Comparison of ENCODE assay signal across 21 cellular contexts in the genomic region with DNA sequence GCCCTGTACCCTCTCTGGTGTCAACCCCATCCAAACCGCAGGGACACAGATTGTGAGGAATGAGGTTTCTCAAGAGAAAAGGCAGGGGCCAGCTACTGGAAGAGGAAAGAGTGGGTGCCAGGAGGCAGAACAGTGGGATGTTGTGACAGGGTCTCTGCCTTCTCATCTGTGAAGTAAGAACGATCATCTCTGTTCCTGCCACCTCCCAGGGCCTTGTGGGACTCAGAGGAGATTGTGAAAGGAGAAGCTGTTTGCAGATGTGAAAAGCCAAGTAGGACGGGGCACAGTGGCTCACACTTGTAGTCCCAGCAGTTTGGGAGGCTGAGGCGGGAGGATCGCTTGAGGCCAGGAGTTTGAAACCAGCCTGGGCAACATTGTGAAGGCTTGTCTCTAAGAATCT. TPM values are rescaled to one million over a fixed set of nuclear protein-coding genes. Genes with fewer than 3 reads are reported as not detected.
DNase-seq lines count a peak whose midpoint lies in the region; ATAC-seq, FAIRE-seq and TF ChIP-seq lines count a peak whose summit lies in the region.
"Had no signal": no experiment of that assay in that cellular context is flagged by ENCODE, and none has a peak within 500 bp of the region (broad histone marks: within the 10 kb centered on the region; RNA-seq: fewer than 3 reads in every experiment).

No MANE protein-coding gene starts in this region.

- H3K23ac ChIP-seq in IMR-90 (ENCODE audit: low read depth, low read length), result no peak overlapping the region

- no peak overlapping the region for H3K4ac ChIP-seq in IMR-90 (ENCODE audit: low read depth, low read length)

- no TSS peak for BruUV-seq in IMR-90 (replicated peaks; lab: Mats Ljungman, UMichigan)

- POLR2A ChIA-PET in IMR-90 (lab: Charles Lee; ENCODE audit: unreplicated experiment), result no interaction called here

- peaks cover 18 to 52% of the 10 kb centered on the region in 2 experiments; a peak in 3 of 4 replicates for H3K79me1 ChIP-seq in IMR-90 (ENCODE audit: low read depth in 1 of 2, low read length in 2 of 2)

- no peak overlapping the region for H3K9ac ChIP-seq in IMR-90 (ENCODE audit: low read depth, low read length)
- H3K9ac ChIP-seq in kidney (ENCODE audit: low read length in 2 of 2), result no peak overlapping the region

- H3K9me3 ChIP-seq in IMR-90 (ENCODE audit: control insufficient read depth, insufficient read depth, low read length) (no peaks in the 10 kb centered on the region), kidney (ENCODE audit: control insufficient read depth in 1 of 2, low read length in 2 of 2) (no peaks in the 10 kb centered on the region), uterus (no peaks in the 10 kb centered on the region)
- H3K9me3 ChIP-seq: MG63, SJSA1 had no signal

- no peak overlapping the region for H3K14ac ChIP-seq in IMR-90 (replicated peaks; ENCODE audit: low read depth, low read length)

- DNase-seq in activated naive CD4-positive, alpha-beta T cell treated with anti-CD3 and anti-CD28 coated beads, Interleukin-2, amount 10 ng/mL, durations not matched to agents 7 days and 5 days, result no peak
- no peak for DNase-seq in activated naive CD4-positive, alpha-beta T cell treated with Interleukin-2 at 50 U/mL for 16 hours
- no peak for DNase-seq in IMR-90
- DNase-seq in kidney, result peak; percentile 19
- DNase-seq in stimulated activated effector memory CD8-positive, alpha-beta T cell treated with anti-CD3 and anti-CD28 coated beads, Interleukin-12 subunit alpha, Interleukin-12 subunit beta, amount 100 ng/mL, for 72 hours (ENCODE audit: low spot score in 2 of 2), result no peak
- no peak for DNase-seq in uterus
- DNase-seq in progenitor cell of endocrine pancreas (ENCODE audit: low spot score, unreplicated experiment), result no peak
- DNase-seq: CD4-positive, alpha-beta T cell; COR-L47; DND-41; H9; MG63; NCI-H1048; NCI-H1417 treated with DMSO at 0.1 percent for 48 hours; NCI-H187; NCI-H748 treated with DMSO at 0.1 percent for 48 hours had no signal

- peaks cover 5% of the 10 kb centered on the region for H3K4me1 Mint-ChIP-seq in activated naive CD4-positive, alpha-beta T cell treated with anti-CD3 and anti-CD28 coated beads, Interleukin-2, amount 10 ng/mL, durations not matched to agents 7 days and 5 days
- peaks cover 10% of the 10 kb centered on the region for H3K4me1 Mint-ChIP-seq in stimulated activated effector memory CD8-positive, alpha-beta T cell treated with anti-CD3 and anti-CD28 coated beads, Interleukin-12 subunit alpha, Interleukin-12 subunit beta, amount 100 ng/mL, for 72 hours
- H3K4me1 Mint-ChIP-seq in progenitor cell of endocrine pancreas (ENCODE audit: low read depth), result peaks cover 1% of the 10 kb centered on the region

- TF ChIP-seq POLR2A in IMR-90 (IDR thresholded peaks at IDR 0.05; ENCODE audit: low read depth, low read length), result no peak
- no peak for TF ChIP-seq POLR2A in uterus (IDR thresholded peaks at IDR 0.05)

- WGBS in IMR-90 (ENCODE audit: extremely low coverage in 2 of 2, insufficient read length in 1 of 2), 2 experiments, result 94% methylated on average over 3 of the region's 5 CpGs; no CpG with 5 or more reads in 1 of the 2 experiments

- H4K91ac ChIP-seq in IMR-90 (ENCODE audit: insufficient read depth, low read depth, low read length), result peak overlapping the region; percentile 49; the same call in 1 of the 2 replicates

- H3K27ac ChIP-seq in IMR-90 (ENCODE audit: insufficient read depth, low read length) (no peak overlapping the region), kidney (ENCODE audit: low read depth in 2 of 2, low read length in 2 of 2) (no peak overlapping the region), uterus (no peak overlapping the region)
- H3K27ac ChIP-seq: SJSA1 had no signal

- CTCF ChIA-PET in activated naive CD4-positive, alpha-beta T cell treated with anti-CD3 and anti-CD28 coated beads, Interleukin-2, amount 10 ng/mL, durations not matched to agents 7 days and 5 days (lab: Charles Lee), result interaction anchor here (10.8 to 15.6 kb wide), 2 partner anchors 219 to 227 kb away, joined by 74 to 372 read pairs; no protein-coding TSS in a partner anchor
- CTCF ChIA-PET in IMR-90 (lab: Yijun Ruan, JAX), result interaction anchor here (1.1 kb wide), 1 partner anchor 164 kb away, joined by 5 read pairs; no protein-coding TSS in a partner anchor

- dilution Hi-C loops in IMR-90 (cut with HindIII; ENCODE audit: low sequenced_read_pairs, unreplicated experiment), result no loop called here

- H3K36me3 ChIP-seq in IMR-90 (ENCODE audit: control insufficient read depth, insufficient read depth, low read length) (peaks cover 35% of the 10 kb centered on the region), kidney (ENCODE audit: control insufficient read depth in 1 of 2, insufficient read depth in 2 of 2, low read length in 2 of 2) (peaks cover 16 to 28% of the 10 kb centered on the region in 2 donors), uterus (no peaks in the 10 kb centered on the region)

- H3K4me2 ChIP-seq in IMR-90 (ENCODE audit: low read depth, low read length), result no peak overlapping the region

- H3K4me3 ChIP-seq in IMR-90 (ENCODE audit: insufficient read depth, low read depth, low read length), result no peak overlapping the region
- no peak overlapping the region for H3K4me3 ChIP-seq in kidney (ENCODE audit: low read length in 2 of 2)
- no peak overlapping the region for H3K4me3 ChIP-seq in uterus
- H3K4me3 ChIP-seq: K562, MG63, SJSA1 had no signal

- H4K8ac ChIP-seq in IMR-90 (ENCODE audit: low read depth in 2 of 2, low read length in 2 of 2), result no peak overlapping the region

- no peak for TF ChIP-seq RAD21 in IMR-90 (IDR thresholded peaks at IDR 0.05; ENCODE audit: low read length)

- H2BK15ac ChIP-seq in IMR-90 (ENCODE audit: low read depth, low read length), result no peak overlapping the region

- H3K56ac ChIP-seq in IMR-90 (ENCODE audit: extremely low read depth, insufficient read depth, low read length), result no peak overlapping the region

- no peak overlapping the region for H3K18ac ChIP-seq in IMR-90 (ENCODE audit: low read depth, low read length)

- no peak overlapping the region for H2AFZ ChIP-seq in IMR-90 (replicated peaks; ENCODE audit: low read length, poor library complexity)

- H2BK5ac ChIP-seq in IMR-90 (ENCODE audit: low read depth, low read length, poor library complexity, severe bottlenecking), result no peak overlapping the region

- no peak overlapping the region for H2BK120ac ChIP-seq in IMR-90 (ENCODE audit: low read depth, low read length)

- H3K9me3 Mint-ChIP-seq in activated naive CD4-positive, alpha-beta T cell treated with anti-CD3 and anti-CD28 coated beads, Interleukin-2, amount 10 ng/mL, durations not matched to agents 7 days and 5 days, result no peaks in the 10 kb centered on the region
- no peaks in the 10 kb centered on the region for H3K9me3 Mint-ChIP-seq in stimulated activated effector memory CD8-positive, alpha-beta T cell treated with anti-CD3 and anti-CD28 coated beads, Interleukin-12 subunit alpha, Interleukin-12 subunit beta, amount 100 ng/mL, for 72 hours
- H3K9me3 Mint-ChIP-seq in progenitor cell of endocrine pancreas (ENCODE audit: low read depth), result no peaks in the 10 kb centered on the region
- H3K9me3 Mint-ChIP-seq: CD4-positive, alpha-beta T cell; H9 had no signal

- H2BK20ac ChIP-seq in IMR-90 (ENCODE audit: low read depth, low read length), result no peak overlapping the region

- no peak for FAIRE-seq in kidney (lab: Jason Lieb, UNC)
- FAIRE-seq: GM12891, K562 had no signal

- H3K36me3 Mint-ChIP-seq in activated naive CD4-positive, alpha-beta T cell treated with anti-CD3 and anti-CD28 coated beads, Interleukin-2, amount 10 ng/mL, durations not matched to agents 7 days and 5 days, result no peaks in the 10 kb centered on the region
- peaks cover 51% of the 10 kb centered on the region for H3K36me3 Mint-ChIP-seq in stimulated activated effector memory CD8-positive, alpha-beta T cell treated with anti-CD3 and anti-CD28 coated beads, Interleukin-12 subunit alpha, Interleukin-12 subunit beta, amount 100 ng/mL, for 72 hours
- peaks cover 25% of the 10 kb centered on the region for H3K36me3 Mint-ChIP-seq in progenitor cell of endocrine pancreas (ENCODE audit: insufficient read depth)

- no peak overlapping the region for H4K5ac ChIP-seq in IMR-90 (ENCODE audit: low read depth, low read length)

- no peaks in the 10 kb centered on the region for H3K27me3 ChIP-seq in IMR-90 (ENCODE audit: control insufficient read depth, insufficient read depth, low read length)
- H3K27me3 ChIP-seq in uterus, result no peaks in the 10 kb centered on the region
- H3K27me3 ChIP-seq: MG63, SJSA1 had no signal

- in situ Hi-C loops in IMR-90 (cut with MboI; ENCODE audit: low sequenced_read_pairs), result no loop called here

- H2AK9ac ChIP-seq in IMR-90 (replicated peaks; ENCODE audit: low read depth, low read length, poor library complexity), result no peak overlapping the region

- H2AK5ac ChIP-seq in IMR-90 (ENCODE audit: low read depth, low read length), result peak overlapping the region; percentile 15; the same call in 1 of the 2 replicates

- TF ChIP-seq CTCF in IMR-90 (conservative IDR thresholded peaks at IDR 0.05; ENCODE audit: low read depth, low read length) (no peak), kidney (IDR thresholded peaks at IDR 0.05; ENCODE audit: borderline replicate concordance, extremely low read depth, insufficient read depth) (no peak), uterus (IDR thresholded peaks at IDR 0.05) (no peak), progenitor cell of endocrine pancreas (IDR thresholded peaks at IDR 0.05; ENCODE audit: unreplicated experiment) (no peak)

- peaks cover 10% of the 10 kb centered on the region; the same call in 1 of the 2 replicates for H3K9me1 ChIP-seq in IMR-90 (ENCODE audit: insufficient read depth, low read length)

- no peaks in the 10 kb centered on the region for H3K27me3 Mint-ChIP-seq in activated naive CD4-positive, alpha-beta T cell treated with anti-CD3 and anti-CD28 coated beads, Interleukin-2, amount 10 ng/mL, durations not matched to agents 7 days and 5 days
- no peaks in the 10 kb centered on the region for H3K27me3 Mint-ChIP-seq in progenitor cell of endocrine pancreas
- H3K27me3 Mint-ChIP-seq: B cell; CD4-positive, alpha-beta T cell had no signal

- no peak overlapping the region for H3K4me3 Mint-ChIP-seq in activated naive CD4-positive, alpha-beta T cell treated with anti-CD3 and anti-CD28 coated beads, Interleukin-2, amount 10 ng/mL, durations not matched to agents 7 days and 5 days
- H3K4me3 Mint-ChIP-seq in stimulated activated effector memory CD8-positive, alpha-beta T cell treated with anti-CD3 and anti-CD28 coated beads, Interleukin-12 subunit alpha, Interleukin-12 subunit beta, amount 100 ng/mL, for 72 hours, result no peak overlapping the region
- no peak overlapping the region for H3K4me3 Mint-ChIP-seq in progenitor cell of endocrine pancreas (ENCODE audit: low read depth)
- H3K4me3 Mint-ChIP-seq: B cell; CD4-positive, alpha-beta T cell; H9 had no signal

- H3K27ac Mint-ChIP-seq in activated naive CD4-positive, alpha-beta T cell treated with anti-CD3 and anti-CD28 coated beads, Interleukin-2, amount 10 ng/mL, durations not matched to agents 7 days and 5 days, result peak overlapping the region; percentile 71
- peak overlapping the region; percentile 32 for H3K27ac Mint-ChIP-seq in stimulated activated effector memory CD8-positive, alpha-beta T cell treated with anti-CD3 and anti-CD28 coated beads, Interleukin-12 subunit alpha, Interleukin-12 subunit beta, amount 100 ng/mL, for 72 hours
- no peak overlapping the region for H3K27ac Mint-ChIP-seq in progenitor cell of endocrine pancreas
- H3K27ac Mint-ChIP-seq: B cell; CD4-positive, alpha-beta T cell had no signal

- intact Hi-C loops in IMR-90 (cut with micrococcal nuclease), result no loop called here
- intact Hi-C loops in kidney (cut with DNase I), result no loop called here
- intact Hi-C loops in uterus (cut with DNase I; ENCODE audit: low total_unique reads), result loop anchor here (10.0 kb wide), 1 partner anchor 462 kb away; no protein-coding TSS in a partner anchor

- H4K20me1 ChIP-seq in IMR-90 (ENCODE audit: insufficient read depth, low read length), result no peaks in the 10 kb centered on the region

- no peak for ATAC-seq in IMR-90 (ENCODE audit: low read depth)
- ATAC-seq in stimulated activated effector memory CD8-positive, alpha-beta T cell treated with anti-CD3 and anti-CD28 coated beads, Interleukin-12 subunit alpha, Interleukin-12 subunit beta, amount 100 ng/mL, for 72 hours, result no peak
- no peak for ATAC-seq in GM18909 (IDR thresholded peaks at IDR 0.05; ENCODE audit: poor library complexity, unreplicated experiment)
- ATAC-seq: K562 had no signal

- peaks cover 4% of the 10 kb centered on the region for H3K4me1 ChIP-seq in IMR-90 (ENCODE audit: control insufficient read depth, insufficient read depth, low read length)
- no peaks in the 10 kb centered on the region for H3K4me1 ChIP-seq in kidney (ENCODE audit: control insufficient read depth in 1 of 2, insufficient read depth in 1 of 2, low read depth in 1 of 2, low read length in 2 of 2)
- no peaks in the 10 kb centered on the region for H3K4me1 ChIP-seq in uterus

RNA-seq across cellular contexts. Expression of gene RPL26L1, which starts 22.8 kb away (rescaled TPM):
- total RNA-seq in IMR-90 (2012; rRNA removed) (109 and 118 TPM in 2 replicates), kidney (30.9 TPM), uterus (10 to 100 TPM in 3 of 4 donors, 1 to 10 TPM in 1; 8.7 to 35.3 (median 21.1) TPM), progenitor cell of endocrine pancreas (36.1 and 38.4 TPM in 2 replicates)
- polyA plus RNA-seq in IMR-90 (2012; rRNA removed) (134 and 140 TPM in 2 replicates), kidney (ENCODE audit: insufficient read depth, low read depth, low replicate concordance) (80.7 TPM)
- 54.4 and 111 TPM in 2 replicates for polyA plus RNA-seq in IMR-90 (2012; cell fraction: cytosol; rRNA removed)
- 60.2 and 86.2 TPM in 2 replicates for polyA plus RNA-seq in IMR-90 (2012; cell fraction: nucleus; rRNA removed; ENCODE audit: low replicate concordance)

RNA-seq across cellular contexts. Expression of gene ATP6V0E1, which starts 47.1 kb away (rescaled TPM):
- total RNA-seq in IMR-90 (2012; rRNA removed) (277 and 299 TPM in 2 replicates), kidney (352 TPM), uterus (100 to 1,000 TPM in 3 of 4 donors, 10 to 100 TPM in 1; 75.6 to 159 (median 137) TPM), progenitor cell of endocrine pancreas (137 and 142 TPM in 2 replicates)
- polyA plus RNA-seq in IMR-90 (2012; rRNA removed) (258 TPM in 2 replicates), kidney (ENCODE audit: insufficient read depth, low read depth, low replicate concordance) (804 TPM)
- polyA plus RNA-seq in IMR-90 (2012; cell fraction: cytosol; rRNA removed), result 96.0 and 111 TPM in 2 replicates
- 16.9 and 96.8 TPM in 2 replicates for polyA plus RNA-seq in IMR-90 (2012; cell fraction: nucleus; rRNA removed; ENCODE audit: low replicate concordance)
